In the genomic region with DNA sequence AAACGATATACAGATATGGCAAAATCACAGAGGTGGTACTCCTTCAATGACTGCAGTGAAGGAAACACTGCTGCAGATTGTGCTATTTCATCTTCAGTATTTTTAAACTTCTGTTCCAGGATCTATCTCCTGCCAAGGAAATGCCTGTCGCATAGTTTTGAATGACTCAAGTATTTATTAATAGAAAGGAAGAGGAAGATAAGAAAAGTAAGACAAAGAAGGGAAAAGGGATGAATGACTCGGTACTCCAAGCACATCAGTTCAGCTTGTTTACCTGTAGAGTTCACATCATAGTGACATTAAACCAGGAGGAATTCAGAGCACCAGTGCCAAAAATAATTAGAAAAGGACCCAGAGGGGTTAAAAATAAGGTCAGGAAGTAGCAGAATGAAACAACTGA, we compare ENCODE assay signal across 19 cellular contexts. TPM values are rescaled to one million over a fixed set of nuclear protein-coding genes. Genes with fewer than 3 reads are reported as not detected.
DNase-seq lines count a peak whose midpoint lies in the region; ATAC-seq, FAIRE-seq and TF ChIP-seq lines count a peak whose summit lies in the region.
"Had no signal": no experiment of that assay in that cellular context is flagged by ENCODE, and none has a peak within 500 bp of the region (broad histone marks: within the 10 kb centered on the region; RNA-seq: fewer than 3 reads in every experiment).

No MANE protein-coding gene starts in this region.

- H3K9me3 Mint-ChIP-seq in astrocyte (ENCODE audit: unreplicated experiment) = no peaks in the 10 kb centered on the region
- H3K9me3 Mint-ChIP-seq: mesothelial cell of epicardium had no signal

- H3K4ac ChIP-seq in mesendoderm (ENCODE audit: low read depth, low read length) = no peak overlapping the region

- no peaks in the 10 kb centered on the region for H3K9me3 ChIP-seq in astrocyte (ENCODE audit: insufficient read depth, low read depth, low read length)
- H3K9me3 ChIP-seq: body of pancreas, spleen had no signal

- H3K4me3 Mint-ChIP-seq in astrocyte (ENCODE audit: unreplicated experiment) = no peak overlapping the region
- H3K4me3 Mint-ChIP-seq: CD8-positive, alpha-beta memory T cell; mesothelial cell of epicardium; stimulated activated naive CD8-positive, alpha-beta T cell treated with anti-CD3 and anti-CD28 coated beads, Interleukin-15, amount 100 ng/mL, for 72 hours had no signal

- H3K79me2 ChIP-seq in astrocyte (ENCODE audit: insufficient read depth, low read length) (no peaks in the 10 kb centered on the region), mesendoderm (ENCODE audit: control insufficient read depth, insufficient read depth, low read length) (no peaks in the 10 kb centered on the region)

- H3K9ac ChIP-seq in astrocyte (ENCODE audit: low read length) = no peak overlapping the region
- H3K9ac ChIP-seq in mesendoderm (ENCODE audit: low read length) = no peak overlapping the region

- H3K4me2 ChIP-seq in astrocyte (ENCODE audit: low read length) (peak overlapping the region; percentile 61), mesendoderm (ENCODE audit: low read length) (no peak overlapping the region)

- no peak overlapping the region for H2BK15ac ChIP-seq in mesendoderm (replicated peaks; ENCODE audit: low read depth)

- peak overlapping the region; percentile 71 for H3K27ac Mint-ChIP-seq in astrocyte (ENCODE audit: unreplicated experiment)
- H3K27ac Mint-ChIP-seq: CD8-positive, alpha-beta memory T cell; mesothelial cell of epicardium; stimulated activated naive CD8-positive, alpha-beta T cell treated with anti-CD3 and anti-CD28 coated beads, Interleukin-15, amount 100 ng/mL, for 72 hours had no signal

- H2AK5ac ChIP-seq in mesendoderm (ENCODE audit: low read length) = no peak overlapping the region

- no peak overlapping the region for H4K5ac ChIP-seq in mesendoderm (ENCODE audit: low read length)

- H2BK120ac ChIP-seq in mesendoderm (ENCODE audit: low read depth, low read length) = no peak overlapping the region

- no peak overlapping the region for H2BK5ac ChIP-seq in mesendoderm (ENCODE audit: low read length)

- H4K20me1 ChIP-seq in astrocyte (ENCODE audit: insufficient read depth, low read length) = no peaks in the 10 kb centered on the region

- no peak overlapping the region for H3K56ac ChIP-seq in mesendoderm (ENCODE audit: low read length)

- no peaks in the 10 kb centered on the region for H3K27me3 Mint-ChIP-seq in astrocyte (ENCODE audit: low read depth, unreplicated experiment)

- H3K18ac ChIP-seq in mesendoderm (ENCODE audit: low read length) = no peak overlapping the region

- H3K79me1 ChIP-seq in mesendoderm (ENCODE audit: low read length) = no peaks in the 10 kb centered on the region

- H3K4me1 ChIP-seq in astrocyte (ENCODE audit: insufficient read depth, low read length) (peaks cover 20% of the 10 kb centered on the region), foreskin keratinocyte (peaks cover 20% of the 10 kb centered on the region), mesendoderm (ENCODE audit: control insufficient read depth, low read depth, low read length) (no peaks in the 10 kb centered on the region)

- H3K4me1 Mint-ChIP-seq in astrocyte (ENCODE audit: low read depth, unreplicated experiment) = peaks cover 18% of the 10 kb centered on the region
- H3K4me1 Mint-ChIP-seq: CD8-positive, alpha-beta memory T cell; mesothelial cell of epicardium; stimulated activated naive CD8-positive, alpha-beta T cell treated with anti-CD3 and anti-CD28 coated beads, Interleukin-15, amount 100 ng/mL, for 72 hours had no signal

- no peak for ATAC-seq in foreskin keratinocyte
- no peak for ATAC-seq in HG03457 (IDR thresholded peaks at IDR 0.05; ENCODE audit: unreplicated experiment)
- no peak for ATAC-seq in sciatic nerve
- ATAC-seq: body of pancreas; stimulated activated naive CD8-positive, alpha-beta T cell treated with anti-CD3 and anti-CD28 coated beads, Interleukin-15, amount 100 ng/mL, for 72 hours had no signal

- DNase-seq in HCEC 1CT (peak; percentile 76), astrocyte (ENCODE audit: low read depth) (peak; percentile 81), foreskin keratinocyte (peak in 1 of 2 donors; percentile 38), NCI-H69 (lab: John Stamatoyannopoulos, UW) (no peak), mesendoderm (no peak), sciatic nerve (ENCODE audit: low spot score) (no peak)
- DNase-seq: activated CD8-positive, alpha-beta memory T cell treated with anti-CD3 and anti-CD28 coated beads for 24 hours; body of pancreas; CD8-positive, alpha-beta memory T cell; Kasumi-1; NCI-H510A; nucleus accumbens; OCI-M1; spleen; stimulated activated naive CD8-positive, alpha-beta T cell treated with anti-CD3 and anti-CD28 coated beads, Interleukin-15, amount 100 ng/mL, for 72 hours had no signal

- no peaks in the 10 kb centered on the region for H3K36me3 Mint-ChIP-seq in astrocyte (ENCODE audit: low read depth, unreplicated experiment)
- H3K36me3 Mint-ChIP-seq: CD8-positive, alpha-beta memory T cell; mesothelial cell of epicardium had no signal

- H3K27ac ChIP-seq in astrocyte (ENCODE audit: low read depth, low read length) = peak overlapping the region; percentile 40
- H3K27ac ChIP-seq in foreskin keratinocyte = peak overlapping the region; percentile 4
- no peak overlapping the region for H3K27ac ChIP-seq in mesendoderm (ENCODE audit: low read depth, low read length)
- H3K27ac ChIP-seq: body of pancreas, spleen had no signal

- FAIRE-seq in astrocyte (lab: Jason Lieb, UNC) = peak; percentile 29

- no peaks in the 10 kb centered on the region for H3K27me3 ChIP-seq in astrocyte (ENCODE audit: insufficient read depth, low read length)
- H3K27me3 ChIP-seq in foreskin keratinocyte = no peaks in the 10 kb centered on the region
- H3K27me3 ChIP-seq in mesendoderm (ENCODE audit: insufficient read depth, low read length, poor library complexity) = no peaks in the 10 kb centered on the region
- H3K27me3 ChIP-seq: body of pancreas had no signal

- no peak overlapping the region for H3K23ac ChIP-seq in mesendoderm (ENCODE audit: low read length)

- H3K36me3 ChIP-seq in astrocyte (ENCODE audit: insufficient read depth, low read length) (no peaks in the 10 kb centered on the region), mesendoderm (ENCODE audit: control insufficient read depth, insufficient read depth, low read length) (no peaks in the 10 kb centered on the region)
- H3K36me3 ChIP-seq: spleen had no signal

- intact Hi-C loops in sciatic nerve (cut with DNase I) = no loop called here

- H4K8ac ChIP-seq in mesendoderm (ENCODE audit: low read depth, low read length) = no peak overlapping the region

- no peak overlapping the region for H2AFZ ChIP-seq in astrocyte (ENCODE audit: low read depth, low read length)

- H3K4me3 ChIP-seq in astrocyte (ENCODE audit: insufficient read depth, low read depth, low read length) (no peak overlapping the region), mesendoderm (ENCODE audit: low read length) (no peak overlapping the region)
- H3K4me3 ChIP-seq: body of pancreas, spleen had no signal

- WGBS in mesendoderm (ENCODE audit: extremely low coverage, insufficient coverage, low lambda C conversion rate) = 100% methylated on average over 1 of the region's 3 CpGs

- TF ChIP-seq CTCF in astrocyte (IDR thresholded peaks at IDR 0.05; ENCODE audit: insufficient read depth, low read depth, low read length) (no peak), foreskin keratinocyte (conservative IDR thresholded peaks at IDR 0.05) (no peak)

RNA-seq across cellular contexts. Expression of a gene that starts 5.1 kb away (rescaled TPM):
- 144 and 176 TPM in 2 replicates for total RNA-seq in astrocyte
- 47.2 and 63.1 TPM in 2 replicates for total RNA-seq in foreskin keratinocyte
- 44.5 and 49.1 TPM in 2 replicates for polyA plus RNA-seq in foreskin keratinocyte
- polyA plus RNA-seq in mesendoderm (2013, experiment 1 of 2) = 76.3 TPM
- 75.8 TPM for polyA plus RNA-seq in mesendoderm (2013, experiment 2 of 2)
- total RNA-seq in sciatic nerve = 34.9 TPM
- total RNA-seq: CD8-positive, alpha-beta memory T cell had no signal
- polyA plus RNA-seq: CD8-positive, alpha-beta memory T cell had no signal

RNA-seq across cellular contexts. Expression of a gene that starts 18.1 kb away (rescaled TPM):
- total RNA-seq in astrocyte (0.11 and 0.17 TPM in 2 replicates), foreskin keratinocyte (not detected in 2 replicates), sciatic nerve (not detected)
- not detected in 2 replicates for polyA plus RNA-seq in foreskin keratinocyte
- polyA plus RNA-seq in mesendoderm (2013, experiment 1 of 2) = 0.08 TPM
- polyA plus RNA-seq in mesendoderm (2013, experiment 2 of 2) = 0.07 TPM
- total RNA-seq: body of pancreas, frontal cortex, G401, spleen had no signal
- polyA plus RNA-seq: CD8-positive, alpha-beta memory T cell; spleen had no signal

RNA-seq across cellular contexts. Expression of a gene that starts 52.4 kb away (rescaled TPM):
- 1.7 and 2.6 TPM in 2 replicates for total RNA-seq in astrocyte
- not detected in 2 replicates for total RNA-seq in foreskin keratinocyte
- polyA plus RNA-seq in foreskin keratinocyte = not detected in 2 replicates
- polyA plus RNA-seq in mesendoderm (2013, experiment 1 of 2) = 0.10 TPM
- polyA plus RNA-seq in mesendoderm (2013, experiment 2 of 2) = 0.07 TPM
- 5.3 TPM for total RNA-seq in sciatic nerve
- total RNA-seq: body of pancreas, G401, mesothelial cell of epicardium had no signal

Comparison
In these comparisons a context has a peak if more than half of its experiments do, and no peak if none do; other contexts are left out.
1. DNase-seq: peak in HCEC 1CT (single experiment) and astrocyte (single experiment); none in NCI-H69 (single experiment), mesendoderm (single experiment) and sciatic nerve (single experiment).